ENCODE assay signal across 8 cellular contexts in genomic region chr1:183632964-183633363, GRCh38. TPM values are rescaled to one million over a fixed set of nuclear protein-coding genes. Genes with fewer than 3 reads are reported as not detected.
DNase-seq lines count a peak whose midpoint lies in the region; ATAC-seq and TF ChIP-seq lines count a peak whose summit lies in the region.

No MANE protein-coding gene starts in this region.

- no peak for TF ChIP-seq POLR2A in thyroid gland (IDR thresholded peaks at IDR 0.05)

- H3K27ac ChIP-seq in thyroid gland, result peak overlapping the region; percentile 11 to 96 (median 95)

- H3K9me3 Mint-ChIP-seq in activated T-cell treated with anti-CD3 and anti-CD28 coated beads, Interleukin-2, amount 50 U/mL, for 4 hours, result no peaks in the 10 kb centered on the region

- peaks cover 20% of the 10 kb centered on the region for H3K36me3 Mint-ChIP-seq in activated T-cell treated with anti-CD3 and anti-CD28 coated beads, Interleukin-2, amount 50 U/mL, for 4 hours (ENCODE audit: insufficient read depth)

- H3K4me3 ChIP-seq in WI38 (ENCODE audit: low read depth, low read length), result peak overlapping the region; percentile 89
- H3K4me3 ChIP-seq in thyroid gland (replicated peaks in 1 of 3), result peak overlapping the region in 1 of 3 donors; percentile 82

- H3K36me3 ChIP-seq in thyroid gland, result peaks cover 12 to 14% of the 10 kb centered on the region in 2 donors

- peak overlapping the region; percentile 97 for H3K4me3 Mint-ChIP-seq in activated T-cell treated with anti-CD3 and anti-CD28 coated beads, Interleukin-2, amount 50 U/mL, for 4 hours

- no peaks in the 10 kb centered on the region for H3K27me3 ChIP-seq in thyroid gland

- TF ChIP-seq CTCF in WI38 (IDR thresholded peaks at IDR 0.05; ENCODE audit: low read depth, low read length) (no peak), thyroid gland (IDR thresholded peaks at IDR 0.05) (no peak)

- no peaks in the 10 kb centered on the region for H3K9me3 ChIP-seq in thyroid gland

- peaks cover 27 to 32% of the 10 kb centered on the region in 2 donors for H3K4me1 ChIP-seq in thyroid gland

- no peak for ATAC-seq in activated T-cell treated with anti-CD3 and anti-CD28 coated beads, Interleukin-2, amount 50 U/mL, for 4 hours
- ATAC-seq in GM19328 (IDR thresholded peaks at IDR 0.05; ENCODE audit: unreplicated experiment), result no peak
- no peak for ATAC-seq in GM18861 (IDR thresholded peaks at IDR 0.05; ENCODE audit: unreplicated experiment)

- 54 to 65% methylated on average over 1 of the region's 1 CpG for WGBS in thyroid gland, 2 donors

- intact Hi-C loops in thyroid gland (cut with DNase I), result no loop called here

- H3K27me3 Mint-ChIP-seq in activated T-cell treated with anti-CD3 and anti-CD28 coated beads, Interleukin-2, amount 50 U/mL, for 4 hours (ENCODE audit: low read depth), result no peaks in the 10 kb centered on the region

- no peak for DNase-seq in activated T-cell treated with anti-CD3 and anti-CD28 coated beads, Interleukin-2, amount 50 U/mL, for 4 hours
- DNase-seq in activated T-cell treated with anti-CD3 and anti-CD28 coated beads for 4 hours (no peak), iPS-NIHi11 (ENCODE audit: low spot score) (peak; percentile 18), thyroid gland (no peak)
- DNase-seq in activated CD8-positive, alpha-beta memory T cell treated with anti-CD3 and anti-CD28 coated beads, Interleukin-2, amount 50 U/mL, for 4 hours, result no peak

- H3K4me1 Mint-ChIP-seq in activated T-cell treated with anti-CD3 and anti-CD28 coated beads, Interleukin-2, amount 50 U/mL, for 4 hours (ENCODE audit: low read depth), result peaks cover 59% of the 10 kb centered on the region

RNA-seq across cellular contexts. Expression of gene ARPC5, which starts 2.6 kb away (rescaled TPM):
- total RNA-seq in activated T-cell treated with anti-CD3 and anti-CD28 coated beads, Interleukin-2, amount 50 U/mL, for 4 hours, result 100 to 1,000 TPM in 2 of 3 donors, 10 to 100 TPM in 1; 98.1 to 107 (median 100) TPM
- total RNA-seq in thyroid gland, result 100 to 1,000 TPM in 2 of 4 donors, 10 to 100 TPM in 2; 70.5 to 158 (median 95.7) TPM

RNA-seq across cellular contexts. Expression of gene APOBEC4, which starts 20.2 kb away (rescaled TPM):
- total RNA-seq in activated T-cell treated with anti-CD3 and anti-CD28 coated beads, Interleukin-2, amount 50 U/mL, for 4 hours, result not detected
- total RNA-seq in thyroid gland, result not detected

RNA-seq across cellular contexts. Expression of gene NCF2, which starts 42.7 kb away (rescaled TPM):
- total RNA-seq in activated T-cell treated with anti-CD3 and anti-CD28 coated beads, Interleukin-2, amount 50 U/mL, for 4 hours, result 1 to 10 TPM in 1 of 3 donors, under 1 TPM in 2; 0.66 to 1.9 (median 0.89) TPM
- total RNA-seq in thyroid gland, result 1 to 10 TPM; 3.5 to 9.8 (median 4.5) TPM
